Comparison of ENCODE assay signal across 24 cellular contexts in the genomic region with DNA sequence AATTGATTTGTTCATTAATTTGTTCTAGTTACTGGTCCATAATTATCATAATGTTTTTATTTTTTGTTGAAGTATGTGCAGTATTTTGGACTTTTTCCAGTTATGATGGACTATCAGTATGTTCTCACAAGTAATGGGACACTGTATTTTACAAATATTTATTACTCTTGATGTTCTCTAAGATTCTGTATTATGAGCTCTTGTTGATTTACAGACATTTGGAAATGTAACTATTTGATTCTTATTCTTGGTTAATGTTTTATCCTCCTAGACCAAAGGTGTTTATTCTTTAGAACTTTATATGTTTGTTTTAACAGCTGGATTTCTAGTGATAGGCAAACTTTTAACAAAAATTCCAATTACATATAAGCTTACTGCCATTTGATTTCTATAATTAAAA.
"Had no signal": no experiment of that assay in that cellular context is flagged by ENCODE, and none has a peak within 500 bp of the region (broad histone marks: within the 10 kb centered on the region; RNA-seq: fewer than 3 reads in every experiment).

No MANE protein-coding gene starts in this region.

- ATAC-seq: natural killer cell; psoas muscle; right cardiac atrium; right lobe of liver; stimulated activated effector memory CD8-positive, alpha-beta T cell treated with anti-CD3 and anti-CD28 coated beads, Interleukin-12 subunit alpha, Interleukin-12 subunit beta, amount 100 ng/mL, for 72 hours; stimulated activated naive B cell treated with anti-CD40 and anti-IgM and Interleukin-4, amounts not matched to agents 10 μg/mL and 1 μg/mL and 100 μg/mL, for 72 hours; upper lobe of right lung had no signal

- H3K4me3 ChIP-seq: neural progenitor cell, ovary, psoas muscle, right lobe of liver, sigmoid colon, stomach, thoracic aorta, thyroid gland, tibial nerve, upper lobe of right lung, uterus had no signal

- DNase-seq: natural killer cell; occipital lobe; ovary; posterior cingulate gyrus; psoas muscle; right cardiac atrium; right lobe of liver; sigmoid colon; small intestine; stimulated activated CD4-positive, alpha-beta T cell treated with anti-CD3 and anti-CD28 coated beads, Interleukin-15, amount 100 ng/mL, for 24 hours; stimulated activated CD4-positive, alpha-beta T cell treated with anti-CD3 and anti-CD28 coated beads, Interleukin-2, amount 100 ng/mL, for 24 hours; stimulated activated CD4-positive, alpha-beta T cell treated with anti-CD3 and anti-CD28 coated beads, Interleukin-2, amount 100 ng/mL, for 48 hours; stimulated activated CD4-positive, alpha-beta T cell treated with anti-CD3 and anti-CD28 coated beads, Interleukin-4, amount 100 ng/mL, for 24 hours; stimulated activated naive B cell treated with anti-CD40 and anti-IgM and Interleukin-4, amounts not matched to agents 10 μg/mL and 1 μg/mL and 100 μg/mL, for 72 hours; stimulated activated naive CD4-positive, alpha-beta T cell treated with Interleukin-2 at 50 U/mL for 16 hours; stomach; thyroid gland; upper lobe of right lung; uterus had no signal

- H2AFZ ChIP-seq: neural progenitor cell, parathyroid adenoma had no signal

- H3K4me1 ChIP-seq: neural progenitor cell, parathyroid adenoma, psoas muscle, right lobe of liver, sigmoid colon, stomach, thyroid gland, tibial nerve, upper lobe of right lung, uterus had no signal

- H3K9ac ChIP-seq: neural progenitor cell, parathyroid adenoma had no signal

- H3K36me3 ChIP-seq: ovary, right lobe of liver, sigmoid colon, stomach, thoracic aorta, thyroid gland, tibial nerve, upper lobe of right lung, uterus had no signal

- FAIRE-seq: small intestine had no signal

- H3K27ac ChIP-seq: neural progenitor cell, ovary, parathyroid adenoma, psoas muscle, right lobe of liver, sigmoid colon, stomach, thoracic aorta, thyroid gland, tibial nerve, upper lobe of right lung, uterus had no signal

- H3K27me3 ChIP-seq: neural progenitor cell, ovary, right lobe of liver, sigmoid colon, stomach, thyroid gland, tibial nerve, upper lobe of right lung, uterus had no signal

- H3K79me2 ChIP-seq: parathyroid adenoma had no signal

- H3K9me3 ChIP-seq: ovary, right lobe of liver, thyroid gland had no signal

- H3K4me2 ChIP-seq: neural progenitor cell had no signal
